11 cellular contexts compared by ENCODE assay signal in the genomic region with DNA sequence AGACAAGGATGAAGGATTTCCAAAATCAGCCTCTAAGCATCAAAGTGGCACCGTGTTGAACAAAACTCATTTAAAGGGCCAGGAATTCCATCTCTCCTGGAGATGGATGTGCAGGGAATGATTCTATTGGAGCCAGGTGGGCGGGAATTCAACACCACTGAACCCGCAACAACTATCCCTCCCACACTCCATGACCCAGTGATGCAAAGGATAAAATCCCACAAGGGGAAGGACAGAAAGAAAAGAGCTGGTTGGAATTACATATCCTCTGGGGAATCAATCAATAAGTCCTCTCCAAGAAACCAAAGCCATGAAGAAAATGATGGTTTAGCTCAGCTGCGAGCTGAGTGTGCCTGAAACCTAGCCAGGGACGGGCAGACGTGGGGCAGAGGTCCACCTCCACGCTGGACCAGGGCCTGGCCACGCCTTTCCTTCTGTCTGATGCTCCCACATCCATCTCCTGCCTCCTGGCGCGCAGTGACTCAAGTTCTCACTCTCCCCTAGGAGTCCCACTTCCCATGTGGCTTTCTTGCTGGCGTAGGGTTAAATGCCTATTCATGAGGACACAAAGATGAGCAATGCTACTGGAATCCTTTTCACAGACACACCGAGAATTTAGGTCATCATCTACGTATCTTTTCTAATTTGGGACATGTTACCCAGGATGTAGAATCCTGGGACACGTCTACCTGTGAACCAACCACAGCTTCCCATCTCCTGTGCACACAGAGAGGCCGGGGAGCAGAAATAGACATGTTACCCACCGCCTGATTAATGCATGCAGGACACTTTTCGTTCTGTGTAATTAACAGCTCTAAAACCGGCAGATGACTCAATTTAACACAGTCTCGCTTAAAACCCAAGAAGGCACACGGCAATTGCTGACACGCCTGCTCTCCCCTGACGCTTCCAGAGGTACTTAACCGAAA. TPM values are rescaled to one million over a fixed set of nuclear protein-coding genes. Genes with fewer than 3 reads are reported as not detected.
DNase-seq lines count a peak whose midpoint lies in the region; ATAC-seq and TF ChIP-seq lines count a peak whose summit lies in the region.
"Had no signal": no experiment of that assay in that cellular context is flagged by ENCODE, and none has a peak within 500 bp of the region (broad histone marks: within the 10 kb centered on the region; RNA-seq: fewer than 3 reads in every experiment).

No MANE protein-coding gene starts in this region.

- ATAC-seq in T-helper 17 cell = no peak

- H3K36me3 Mint-ChIP-seq in T-helper 17 cell (ENCODE audit: low read depth) = peaks cover 12% of the 10 kb centered on the region

- intact Hi-C loops in OCI-LY7 (cut with micrococcal nuclease; ENCODE audit: unreplicated experiment) (no loop called here), sigmoid colon (cut with DNase I) (no loop called here)

- POLR2A ChIA-PET in HEK293 (lab: Yijun Ruan, JAX) = interaction anchor here (1.2 kb wide), 1 partner anchor 49 kb away, joined by 6 read pairs; a partner anchor contains a TSS
- POLR2A ChIA-PET in OCI-LY7 (lab: Charles Lee) = no interaction called here

- H3K79me2 ChIP-seq in OCI-LY7 (ENCODE audit: insufficient read depth, low read depth, low read length) = no peaks in the 10 kb centered on the region

- no peak for TF ChIP-seq EP300 in sigmoid colon (IDR thresholded peaks at IDR 0.05)

- no peaks in the 10 kb centered on the region for H3K9me2 ChIP-seq in OCI-LY7 (ENCODE audit: insufficient read depth, low read length)

- H3K27ac Mint-ChIP-seq in T-helper 17 cell = peak overlapping the region; percentile 51

- H3K4me3 ChIP-seq in HEK293 (ENCODE audit: low read depth, low read length) = no peak overlapping the region
- no peak overlapping the region for H3K4me3 ChIP-seq in foreskin fibroblast (ENCODE audit: low read depth in 1 of 2, low read length in 2 of 2)
- H3K4me3 ChIP-seq in skeletal muscle satellite cell (ENCODE audit: low read length) = peak overlapping the region; percentile 21
- H3K4me3 ChIP-seq in OCI-LY7 (ENCODE audit: low read depth, low read length, poor library complexity, severe bottlenecking) = no peak overlapping the region
- H3K4me3 ChIP-seq in sigmoid colon = no peak overlapping the region
- H3K4me3 ChIP-seq: right atrium auricular region, stomach had no signal

- no peak overlapping the region for H3K4me3 Mint-ChIP-seq in T-helper 17 cell

- no peak overlapping the region for H2AFZ ChIP-seq in OCI-LY7 (ENCODE audit: low read length)

- H3K4me1 Mint-ChIP-seq in T-helper 17 cell = peaks cover 20% of the 10 kb centered on the region

- H3K9ac ChIP-seq in skeletal muscle satellite cell (ENCODE audit: low read depth, low read length) = peak overlapping the region; percentile 78

- H3K36me3 ChIP-seq in HEK293 (ENCODE audit: control insufficient read depth in 2 of 2, insufficient read depth in 1 of 2, low read length in 2 of 2) = peaks cover 5 to 11% of the 10 kb centered on the region in 2 experiments; a peak in 2 of 3 replicates
- peaks cover 11% of the 10 kb centered on the region for H3K36me3 ChIP-seq in skeletal muscle satellite cell (ENCODE audit: insufficient read depth, low read length)
- H3K36me3 ChIP-seq in OCI-LY7 (ENCODE audit: insufficient read depth, low read length) = no peaks in the 10 kb centered on the region
- peaks cover 0 to 19% (median 7%) of the 10 kb centered on the region in 4 donors for H3K36me3 ChIP-seq in sigmoid colon

- H3K9me3 ChIP-seq in HEK293 (ENCODE audit: control insufficient read depth, insufficient read depth, low read depth, low read length) = no peaks in the 10 kb centered on the region
- H3K9me3 ChIP-seq in T-helper 17 cell (ENCODE audit: control insufficient read depth, low read length, poor library complexity, severe bottlenecking) = no peaks in the 10 kb centered on the region
- H3K9me3 ChIP-seq in skeletal muscle satellite cell (replicated peaks; ENCODE audit: low read length) = no peaks in the 10 kb centered on the region
- no peaks in the 10 kb centered on the region for H3K9me3 ChIP-seq in OCI-LY7 (ENCODE audit: low read length)
- H3K9me3 ChIP-seq in sigmoid colon = no peaks in the 10 kb centered on the region
- H3K9me3 ChIP-seq: right atrium auricular region, stomach had no signal

- no peak for DNase-seq in T-helper 17 cell
- peak; percentile 89 to 91 for DNase-seq in foreskin fibroblast
- no peak for DNase-seq in NCI-H748 (lab: John Stamatoyannopoulos, UW; ENCODE audit: unreplicated experiment)
- DNase-seq in OCI-LY7 (ENCODE audit: low spot score) = no peak
- no peak for DNase-seq in sigmoid colon
- DNase-seq: activated CD4-positive, CD25-positive, alpha-beta regulatory T cell treated with anti-CD3 and anti-CD28 coated beads, Interleukin-2, amount 50 U/mL, for 72 hours; NCI-H524 treated with DMSO at 0.1 percent for 48 hours; stomach had no signal

- TF ChIP-seq POLR2A in sigmoid colon (IDR thresholded peaks at IDR 0.05) = no peak

- BruUV-seq in OCI-LY7 (replicated peaks; lab: Mats Ljungman, UMichigan) = no TSS peak

- H3K4me1 ChIP-seq in HEK293 (ENCODE audit: control insufficient read depth, insufficient read depth, low read length) (peaks cover 7% of the 10 kb centered on the region; the same call in 1 of the 2 replicates), skeletal muscle satellite cell (ENCODE audit: control insufficient read depth, insufficient read depth, low read length) (peaks cover 22% of the 10 kb centered on the region), OCI-LY7 (ENCODE audit: insufficient read depth, low read length, poor library complexity, severe bottlenecking) (no peaks in the 10 kb centered on the region), sigmoid colon (peaks cover 0 to 16% (median 0%) of the 10 kb centered on the region in 4 donors)
- H3K4me1 ChIP-seq: right atrium auricular region, stomach had no signal

- 56 to 73% methylated on average over 23 of the region's 23 CpGs for WGBS in sigmoid colon, 2 donors

- peak overlapping the region; percentile 68 for H3K4me2 ChIP-seq in skeletal muscle satellite cell (ENCODE audit: low read length)
- no peak overlapping the region for H3K4me2 ChIP-seq in OCI-LY7 (ENCODE audit: low read length)

- H3K27me3 ChIP-seq in skeletal muscle satellite cell (ENCODE audit: control insufficient read depth, insufficient read depth, low read length) (no peaks in the 10 kb centered on the region), sigmoid colon (no peaks in the 10 kb centered on the region)
- H3K27me3 ChIP-seq: right atrium auricular region, stomach had no signal

- H3K27ac ChIP-seq in HEK293 (ENCODE audit: extremely low read depth, low read depth, low read length) (no peak overlapping the region), OCI-LY7 (ENCODE audit: low read depth, low read length, poor library complexity, severe bottlenecking) (no peak overlapping the region), sigmoid colon (no peak overlapping the region)
- H3K27ac ChIP-seq: right atrium auricular region, stomach had no signal

- TF ChIP-seq CTCF in HEK293 (tag by site-specific recombination; IDR thresholded peaks at IDR 0.05) (no peak), foreskin fibroblast (IDR thresholded peaks at IDR 0.05; ENCODE audit: low read depth, low read length) (no peak), OCI-LY7 (conservative IDR thresholded peaks at IDR 0.05; ENCODE audit: low read length) (no peak), sigmoid colon (IDR thresholded peaks at IDR 0.05) (no peak)

- no peaks in the 10 kb centered on the region for H3K27me3 Mint-ChIP-seq in T-helper 17 cell

- H4K20me1 ChIP-seq in OCI-LY7 (ENCODE audit: insufficient read depth, low read length) = no peaks in the 10 kb centered on the region

- CTCF ChIA-PET in HEK293 (lab: Yijun Ruan, JAX) (interaction anchor here (0.6 to 1.7 kb wide), 5 partner anchors 10 to 624 kb away, joined by 3 to 5 read pairs (median 4); no protein-coding TSS in a partner anchor), OCI-LY7 (lab: Charles Lee; ENCODE audit: unreplicated experiment) (no interaction called here)

TF ChIP-seq in HEK293, 187 proteins besides CTCF, POLR2A, EP300 and RAD21 (continues in another document):
- TF ChIP-seq ZNF785 (tag by site-specific recombination; IDR thresholded peaks at IDR 0.05) (no peak), ZNF211 (tag by site-specific recombination; IDR thresholded peaks at IDR 0.05; ENCODE audit: low read depth) (no peak), ZNF555 (tag by site-specific recombination; conservative IDR thresholded peaks at IDR 0.05) (no peak), REPIN1 (tag by site-specific recombination; IDR thresholded peaks at IDR 0.05; ENCODE audit: low read depth) (no peak), ZBTB17 (tag by site-specific recombination; IDR thresholded peaks at IDR 0.05) (peak; percentile 94), ZBTB1 (tag by site-specific recombination; IDR thresholded peaks at IDR 0.05) (peak; percentile 90; the same call in 1 of the 2 replicates), GLIS1 (tag by site-specific recombination; IDR thresholded peaks at IDR 0.05) (peak; percentile 78), SP2 (tag by site-specific recombination; IDR thresholded peaks at IDR 0.05) (0 out of 2 replicates have a peak, but pooled peaks have one; percentile 23), ZNF121 (tag by site-specific recombination; IDR thresholded peaks at IDR 0.05) (no peak), EGR2 (tag by site-specific recombination; IDR thresholded peaks at IDR 0.05; ENCODE audit: low read depth) (peak; percentile 96), PRDM1 (tag by site-specific recombination; IDR thresholded peaks at IDR 0.05) (peak; percentile 93), HOXC10 (CRISPR knock-in tag; IDR thresholded peaks at IDR 0.05) (no peak), ZNF10 (tag by site-specific recombination; IDR thresholded peaks at IDR 0.05) (peak; percentile 93)
- TF ChIP-seq, protein P1, sequence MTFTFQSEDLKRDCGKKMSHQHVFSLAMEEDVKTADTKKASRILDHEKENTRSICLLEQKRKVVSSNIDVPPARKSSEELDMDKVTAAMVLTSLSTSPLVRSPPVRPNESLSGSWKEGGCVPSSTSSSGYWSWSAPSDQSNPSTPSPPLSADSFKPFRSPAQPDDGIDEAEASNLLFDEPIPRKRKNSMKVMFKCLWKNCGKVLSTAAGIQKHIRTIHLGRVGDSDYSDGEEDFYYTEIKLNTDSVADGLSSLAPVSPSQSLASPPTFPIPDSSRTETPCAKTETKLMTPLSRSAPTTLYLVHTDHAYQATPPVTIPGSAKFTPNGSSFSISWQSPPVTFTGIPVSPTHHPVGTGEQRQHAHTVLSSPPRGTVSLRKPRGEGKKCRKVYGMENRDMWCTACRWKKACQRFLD (tag by site-specific recombination; IDR thresholded peaks at IDR 0.05) = no peak

RNA-seq across cellular contexts. Expression of a gene that starts 48.6 kb away (rescaled TPM):
- total RNA-seq in T-helper 17 cell (10 to 100 TPM; 38.5 to 41.4 TPM), OCI-LY7 (2022) (29.7 and 30.5 TPM in 2 replicates), sigmoid colon (10 to 100 TPM; 61.5 to 69.0 (median 64.9) TPM)
- total RNA-seq in skeletal muscle satellite cell (2012; rRNA removed) = 57.8 and 74.9 TPM in 2 replicates
- 23.5 and 24.4 TPM in 2 replicates for total RNA-seq in OCI-LY7 (2014; rRNA removed; shearing (Covaris generic))
- 100 to 1,000 TPM in 1 of 3 donors, 10 to 100 TPM in 2; 50.0 to 187 (median 79.3) TPM for polyA plus RNA-seq in sigmoid colon

Comparison
In these comparisons a context has a peak if more than half of its experiments do, and no peak if none do; other contexts are left out.
1. DNase-seq: peak in foreskin fibroblast (2 of 2); none in T-helper 17 cell (0 of 3), NCI-H748 (single experiment), OCI-LY7 (single experiment) and sigmoid colon (single experiment).